In the genomic region with DNA sequence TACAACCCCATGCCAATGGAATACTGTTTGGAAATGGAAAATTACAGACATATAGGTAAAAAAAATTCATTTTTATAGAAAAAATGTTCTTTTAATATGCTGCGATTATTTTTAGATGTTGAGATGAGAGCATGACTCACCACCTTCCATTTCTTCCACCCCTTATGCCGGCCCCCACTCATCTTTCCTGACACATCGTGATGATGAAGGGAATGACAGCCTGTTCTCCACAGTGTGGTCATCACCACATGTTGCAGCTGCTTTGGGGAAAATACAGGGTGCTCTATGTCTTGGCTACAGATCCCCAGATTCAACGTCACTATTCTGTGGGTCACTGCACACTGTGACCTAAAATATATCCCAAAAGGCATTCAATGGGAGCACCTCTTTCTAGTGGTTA, we compare ENCODE assay signal across 13 cellular contexts.
"Had no signal": no experiment of that assay in that cellular context is flagged by ENCODE, and none has a peak within 500 bp of the region (broad histone marks: within the 10 kb centered on the region; RNA-seq: fewer than 3 reads in every experiment).

No MANE protein-coding gene starts in this region.

- H3K4me3 ChIP-seq: hepatocyte had no signal

- H3K27ac ChIP-seq: hepatocyte had no signal

- FAIRE-seq: keratinocyte had no signal

- H3K27me3 ChIP-seq: hepatocyte had no signal

- DNase-seq: activated CD4-positive, alpha-beta T cell treated with anti-CD3 and anti-CD28 coated beads for 36 hours; activated CD8-positive, alpha-beta memory T cell treated with anti-CD3 and anti-CD28 coated beads, Interleukin-2, amount 50 U/mL, for 4 hours; activated CD8-positive, alpha-beta T cell treated with anti-CD3 and anti-CD28 coated beads for 36 hours; activated gamma-delta T cell treated with Interleukin-2 at 50 U/mL for 16 hours; activated naive CD8-positive, alpha-beta T cell treated with anti-CD3 and anti-CD28 coated beads, Interleukin-2, amount 10 ng/mL, durations not matched to agents 7 days and 5 days; mammary epithelial cell; naive thymus-derived CD4-positive, alpha-beta T cell; retina; stimulated activated CD4-positive, alpha-beta T cell treated with anti-CD3 and anti-CD28 coated beads, Interleukin-2, amount 100 ng/mL, for 48 hours; T-helper 1 cell had no signal

- H3K36me3 Mint-ChIP-seq: activated naive CD8-positive, alpha-beta T cell treated with anti-CD3 and anti-CD28 coated beads, Interleukin-2, amount 10 ng/mL, durations not matched to agents 7 days and 5 days; naive thymus-derived CD4-positive, alpha-beta T cell; stimulated activated memory B cell treated with anti-CD40 and anti-IgM and Interleukin-4, amounts not matched to agents 10 μg/mL and 1 μg/mL and 100 μg/mL, for 72 hours had no signal

- H3K4me1 Mint-ChIP-seq: activated CD4-positive, alpha-beta T cell treated with anti-CD3 and anti-CD28 coated beads for 36 hours; activated naive CD8-positive, alpha-beta T cell treated with anti-CD3 and anti-CD28 coated beads, Interleukin-2, amount 10 ng/mL, durations not matched to agents 7 days and 5 days; naive thymus-derived CD4-positive, alpha-beta T cell; stimulated activated memory B cell treated with anti-CD40 and anti-IgM and Interleukin-4, amounts not matched to agents 10 μg/mL and 1 μg/mL and 100 μg/mL, for 72 hours had no signal

- H3K27me3 Mint-ChIP-seq: activated CD4-positive, alpha-beta T cell treated with anti-CD3 and anti-CD28 coated beads for 36 hours; activated CD8-positive, alpha-beta T cell treated with anti-CD3 and anti-CD28 coated beads for 36 hours; activated naive CD8-positive, alpha-beta T cell treated with anti-CD3 and anti-CD28 coated beads, Interleukin-2, amount 10 ng/mL, durations not matched to agents 7 days and 5 days; naive thymus-derived CD4-positive, alpha-beta T cell; stimulated activated memory B cell treated with anti-CD40 and anti-IgM and Interleukin-4, amounts not matched to agents 10 μg/mL and 1 μg/mL and 100 μg/mL, for 72 hours had no signal

- H3K4me3 Mint-ChIP-seq: activated CD4-positive, alpha-beta T cell treated with anti-CD3 and anti-CD28 coated beads for 36 hours; activated CD8-positive, alpha-beta T cell treated with anti-CD3 and anti-CD28 coated beads for 36 hours; activated naive CD8-positive, alpha-beta T cell treated with anti-CD3 and anti-CD28 coated beads, Interleukin-2, amount 10 ng/mL, durations not matched to agents 7 days and 5 days; naive thymus-derived CD4-positive, alpha-beta T cell; stimulated activated memory B cell treated with anti-CD40 and anti-IgM and Interleukin-4, amounts not matched to agents 10 μg/mL and 1 μg/mL and 100 μg/mL, for 72 hours had no signal

- H3K27ac Mint-ChIP-seq: activated CD4-positive, alpha-beta T cell treated with anti-CD3 and anti-CD28 coated beads for 36 hours; activated CD8-positive, alpha-beta T cell treated with anti-CD3 and anti-CD28 coated beads for 36 hours; activated naive CD8-positive, alpha-beta T cell treated with anti-CD3 and anti-CD28 coated beads, Interleukin-2, amount 10 ng/mL, durations not matched to agents 7 days and 5 days; naive thymus-derived CD4-positive, alpha-beta T cell; stimulated activated memory B cell treated with anti-CD40 and anti-IgM and Interleukin-4, amounts not matched to agents 10 μg/mL and 1 μg/mL and 100 μg/mL, for 72 hours had no signal
